Comparison of ENCODE assay signal across 1 cellular context in genomic region chr1:92584810-92585209, GRCh38.
TF ChIP-seq lines count a peak whose summit lies in the region.

No MANE protein-coding gene starts in this region.

TF ChIP-seq in GM12878, 131 proteins besides CTCF, POLR2A, EP300 and RAD21:
- TF ChIP-seq CEBPB (IDR thresholded peaks at IDR 0.05; ENCODE audit: borderline replicate concordance in 1 of 2, low read depth in 2 of 2, low read length in 2 of 2) (peak in 1 of 2 experiments; percentile 16; a peak in 1 of 4 replicates), CBX5 (IDR thresholded peaks at IDR 0.05; ENCODE audit: low read depth) (0 out of 2 replicates have a peak, but pooled peaks have one; percentile 4)
TF ChIP-seq in GM12878: peak in this region for 2; not testable (repeated sequence) for 129.
